In the genomic region with DNA sequence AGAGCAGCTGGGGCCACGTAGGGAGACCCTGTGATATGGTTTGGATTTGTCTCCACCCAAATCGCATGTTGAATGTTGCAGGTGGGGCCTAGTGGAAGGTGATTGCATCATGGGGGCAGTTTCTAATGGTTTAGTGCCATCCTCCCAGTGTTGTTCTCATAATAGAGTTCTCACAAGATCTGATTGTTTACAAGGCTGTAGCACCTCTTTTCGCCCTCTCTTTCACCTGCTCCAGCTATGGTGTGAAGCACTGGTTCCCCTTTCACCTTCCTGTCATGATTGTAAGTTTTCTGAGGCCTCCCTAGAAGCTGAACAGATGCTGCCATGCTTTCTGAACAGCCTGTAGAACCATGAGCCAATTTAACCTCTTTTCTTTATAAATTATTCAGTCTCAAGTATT, we compare ENCODE assay signal across 1 cellular context.
TF ChIP-seq lines count a peak whose summit lies in the region.

No MANE protein-coding gene starts in this region.

TF ChIP-seq in GM12878, 131 proteins besides CTCF, POLR2A, EP300 and RAD21 (continued from another document):
- TF ChIP-seq BCL11A (IDR thresholded peaks at IDR 0.05; ENCODE audit: low read depth, low read length) (no peak), FOXK2 (IDR thresholded peaks at IDR 0.05) (no peak), USF1 (IDR thresholded peaks at IDR 0.05; ENCODE audit: borderline replicate concordance, extremely low read length, insufficient read depth, low read depth, low read length) (no peak), IRF3 (IDR thresholded peaks at IDR 0.05) (no peak), FOXM1 (IDR thresholded peaks at IDR 0.05; ENCODE audit: low read depth, low read length) (no peak), RAD51 (IDR thresholded peaks at IDR 0.05) (no peak), E2F8 (IDR thresholded peaks at IDR 0.05; ENCODE audit: low read depth, partially characterized antibody) (no peak), MTA3 (IDR thresholded peaks at IDR 0.05; ENCODE audit: borderline replicate concordance, low read length) (no peak), SKIL (IDR thresholded peaks at IDR 0.05; ENCODE audit: low read depth, poor library complexity, severe bottlenecking) (no peak), RUNX3 (IDR thresholded peaks at IDR 0.05; ENCODE audit: low read length) (no peak), BACH1 (IDR thresholded peaks at IDR 0.05; ENCODE audit: borderline replicate concordance) (no peak), EGR1 (IDR thresholded peaks at IDR 0.05; ENCODE audit: borderline replicate concordance in 1 of 2, low read depth in 2 of 2, low read length in 2 of 2) (no peak), POLR2AphosphoS5 (IDR thresholded peaks at IDR 0.05; ENCODE audit: low read length) (no peak), KDM1A (IDR thresholded peaks at IDR 0.05; ENCODE audit: borderline replicate concordance) (no peak), HSF1 (IDR thresholded peaks at IDR 0.05; ENCODE audit: low read depth, low read length) (no peak)
